Comparison of ENCODE assay signal across 21 cellular contexts in the genomic region with DNA sequence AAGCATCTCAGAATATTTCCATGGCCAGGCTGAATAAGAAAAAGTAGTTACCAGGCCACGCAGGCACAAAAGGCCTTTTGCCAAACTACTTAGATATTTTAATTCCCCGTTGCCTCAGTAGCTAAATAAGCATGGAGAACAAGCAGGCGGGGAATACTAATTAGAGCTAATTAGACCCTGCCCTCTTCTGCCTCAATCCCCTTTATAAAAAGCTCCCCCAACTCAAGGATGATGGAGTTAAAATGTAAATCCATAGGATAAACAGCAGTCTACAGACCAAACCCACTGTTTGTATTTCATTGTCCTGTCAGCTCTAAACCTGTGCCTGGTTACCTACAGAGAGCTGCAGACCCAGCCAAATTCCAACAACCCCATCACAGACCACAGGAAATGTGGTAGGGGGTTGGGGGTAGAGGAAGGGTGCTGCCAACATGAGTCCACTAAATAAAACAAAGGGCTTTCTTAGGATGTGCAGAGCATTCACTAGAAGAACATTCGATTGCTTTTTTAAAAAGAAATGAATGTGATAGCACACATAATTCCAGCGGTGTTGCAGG. TPM values are rescaled to one million over a fixed set of nuclear protein-coding genes. Genes with fewer than 3 reads are reported as not detected.
DNase-seq lines count a peak whose midpoint lies in the region; FAIRE-seq and TF ChIP-seq lines count a peak whose summit lies in the region.
"Had no signal": no experiment of that assay in that cellular context is flagged by ENCODE, and none has a peak within 500 bp of the region (broad histone marks: within the 10 kb centered on the region; RNA-seq: fewer than 3 reads in every experiment).

No MANE protein-coding gene starts in this region.

- H3K4me2 ChIP-seq in keratinocyte (ENCODE audit: control insufficient read depth, extremely low read depth, insufficient read depth, low read depth, low read length), result peak overlapping the region; percentile 99

- H3K27me3 ChIP-seq in HUES48 (ENCODE audit: control insufficient read depth, insufficient read depth, low read length), result no peaks in the 10 kb centered on the region
- H3K27me3 ChIP-seq in keratinocyte (ENCODE audit: control insufficient read depth, extremely low read depth, insufficient read depth, low read length), result no peaks in the 10 kb centered on the region
- no peaks in the 10 kb centered on the region for H3K27me3 ChIP-seq in subcutaneous abdominal adipose tissue (ENCODE audit: control insufficient read depth in 5 of 5, insufficient read depth in 4 of 5, low read length in 5 of 5)
- H3K27me3 ChIP-seq: gastrocnemius medialis, suprapubic skin had no signal

- H3K27ac ChIP-seq in HUES48 (ENCODE audit: low read depth, low read length), result peak overlapping the region; percentile 81
- H3K27ac ChIP-seq in keratinocyte (ENCODE audit: control insufficient read depth, insufficient read depth, low read length), result peak overlapping the region; percentile 88
- H3K27ac ChIP-seq in subcutaneous abdominal adipose tissue (ENCODE audit: low read depth, low read length), result peak overlapping the region; percentile 54
- H3K27ac ChIP-seq: gastrocnemius medialis had no signal

- no peaks in the 10 kb centered on the region for H3K9me1 ChIP-seq in keratinocyte (ENCODE audit: control insufficient read depth, extremely low read depth, insufficient read depth, low read length)

- peaks cover 52% of the 10 kb centered on the region for H3K4me1 ChIP-seq in HUES48 (ENCODE audit: control insufficient read depth, insufficient read depth, low read length)
- peaks cover 67% of the 10 kb centered on the region for H3K4me1 ChIP-seq in keratinocyte (ENCODE audit: control insufficient read depth, extremely low read depth, insufficient read depth, low read length)
- peaks cover 12 to 70% (median 64%) of the 10 kb centered on the region in 5 donors for H3K4me1 ChIP-seq in subcutaneous abdominal adipose tissue (ENCODE audit: control insufficient read depth in 5 of 5, insufficient read depth in 5 of 5, low read length in 5 of 5)

- peak overlapping the region; percentile 37; the same call in 1 of the 2 replicates for H3K4me3 ChIP-seq in HUES48 (ENCODE audit: low read depth, low read length)
- H3K4me3 ChIP-seq in keratinocyte (ENCODE audit: control insufficient read depth in 2 of 3, extremely low read depth in 1 of 3, insufficient read depth in 2 of 3, low read depth in 1 of 3, low read length in 3 of 3), result no peak overlapping the region
- no peak overlapping the region for H3K4me3 ChIP-seq in subcutaneous abdominal adipose tissue (ENCODE audit: low read depth in 1 of 5, low read length in 5 of 5)
- H3K4me3 ChIP-seq: gastrocnemius medialis, suprapubic skin had no signal

- no peak for FAIRE-seq in keratinocyte (lab: Jason Lieb, UNC)

- peaks cover 5% of the 10 kb centered on the region; the same call in 1 of the 2 replicates for H3K36me3 ChIP-seq in HUES48 (ENCODE audit: control insufficient read depth, insufficient read depth, low read length)
- H3K36me3 ChIP-seq in keratinocyte (ENCODE audit: control insufficient read depth in 2 of 2, extremely low read depth in 1 of 2, insufficient read depth in 2 of 2, low read length in 2 of 2), result peaks cover 0 to 12% of the 10 kb centered on the region in 2 experiments
- peaks cover 0 to 5% (median 0%) of the 10 kb centered on the region in 5 donors for H3K36me3 ChIP-seq in subcutaneous abdominal adipose tissue (ENCODE audit: control insufficient read depth in 5 of 5, insufficient read depth in 5 of 5, low read length in 5 of 5)
- H3K36me3 ChIP-seq: gastrocnemius medialis, suprapubic skin had no signal

- H3K9ac ChIP-seq in HUES48 (ENCODE audit: low read depth, low read length) (peak overlapping the region; percentile 34; the same call in 1 of the 2 replicates), keratinocyte (ENCODE audit: control insufficient read depth, extremely low read depth, insufficient read depth, low read length) (no peak overlapping the region), subcutaneous abdominal adipose tissue (ENCODE audit: low read length in 5 of 5) (no peak overlapping the region)

- dilution Hi-C loops in keratinocyte (cut with MboI; ENCODE audit: extremely low pct_ligation_motif_present, low sequenced_read_pairs), result no loop called here

- DNase-seq in astrocyte of the hippocampus (ENCODE audit: low read depth, low spot score) (peak; percentile 47), keratinocyte (ENCODE audit: low read depth, low spot score) (no peak), NCI-H1436 treated with DMSO at 0.1 percent for 48 hours (lab: John Stamatoyannopoulos, UW) (no peak), SKM-1 treated with dmso at 0.1 percent for 144 hours (lab: John Stamatoyannopoulos, UW; ENCODE audit: unreplicated experiment) (no peak), GM19240 (ENCODE audit: insufficient read length, low spot score) (no peak)
- no peak for DNase-seq in stimulated activated CD4-positive, alpha-beta T cell treated with anti-CD3 and anti-CD28 coated beads, Interleukin-1b, Interleukin-23, amount 100 ng/mL, for 48 hours
- DNase-seq: activated CD4-positive, alpha-beta T cell treated with anti-CD3 and anti-CD28 coated beads, Interleukin-2, amount 50 U/mL, for 1 hour; activated T-cell treated with anti-CD3 and anti-CD28 coated beads, Interleukin-2, amount 50 U/mL, for 1 hour; central memory CD4-positive, alpha-beta T cell; DMS 273 treated with DMSO at 0.1 percent for 48 hours; gastrocnemius medialis; immature natural killer cell; NCI-H2081; NCI-H524; stimulated activated CD4-positive, alpha-beta T cell treated with anti-CD3 and anti-CD28 coated beads, Interleukin-4, amount 100 ng/mL, for 24 hours; stimulated activated CD8-positive, alpha-beta memory T cell treated with anti-CD3 and anti-CD28 coated beads, Interleukin-4, amount 100 ng/mL, for 48 hours had no signal

- no peak for TF ChIP-seq CTCF in keratinocyte (optimal IDR thresholded peaks at IDR 0.05 in 1 of 3, IDR thresholded peaks at IDR 0.05 in 1 of 3, conservative IDR thresholded peaks at IDR 0.05 in 1 of 3; ENCODE audit: extremely low read depth in 1 of 3, insufficient read depth in 2 of 3, low read length in 3 of 3)

- no peaks in the 10 kb centered on the region for H4K20me1 ChIP-seq in keratinocyte (ENCODE audit: control insufficient read depth, extremely low read depth, insufficient read depth, low read length)

- H3K9me3 ChIP-seq in HUES48 (ENCODE audit: control insufficient read depth, insufficient read depth, low read length) (no peaks in the 10 kb centered on the region), keratinocyte (ENCODE audit: control insufficient read depth, low read depth, low read length) (no peaks in the 10 kb centered on the region), subcutaneous abdominal adipose tissue (ENCODE audit: control insufficient read depth in 5 of 5, low read length in 5 of 5) (no peaks in the 10 kb centered on the region)
- H3K9me3 ChIP-seq: gastrocnemius medialis, suprapubic skin had no signal

- H2AFZ ChIP-seq in keratinocyte (ENCODE audit: control insufficient read depth, low read length), result no peak overlapping the region

- H3K79me2 ChIP-seq in keratinocyte (ENCODE audit: control insufficient read depth, insufficient read depth, low read length), result peaks cover 58% of the 10 kb centered on the region

RNA-seq across cellular contexts. Expression of a gene that starts 3.9 kb away (rescaled TPM):
- polyA plus RNA-seq in keratinocyte, result 136 to 145 TPM (median 136 TPM) in 3 replicates
- polyA plus RNA-seq in keratinocyte (2011; ENCODE audit: low read depth), result 12.3 TPM
- 85.2 and 104 TPM in 2 replicates for polyA plus RNA-seq in keratinocyte (2011; cell fraction: cytosol; rRNA removed)
- polyA plus RNA-seq in keratinocyte (2011; cell fraction: nucleus; rRNA removed), result 199 and 267 TPM in 2 replicates
- 40.3 and 177 TPM in 2 replicates for polyA plus RNA-seq in keratinocyte (2012; ENCODE audit: low replicate concordance)
- 221 to 368 TPM (median 229 TPM) in 3 replicates for polyA minus RNA-seq in keratinocyte
- polyA minus RNA-seq in keratinocyte (2011; cell fraction: cytosol; rRNA and poly(A)+ RNA removed), result 124 TPM
- 284 and 412 TPM in 2 replicates for polyA minus RNA-seq in keratinocyte (2011; cell fraction: nucleus; rRNA and poly(A)+ RNA removed)

RNA-seq across cellular contexts. Expression of a gene that starts 51.3 kb away (rescaled TPM):
- polyA plus RNA-seq in keratinocyte, result not detected in 3 replicates
- not detected for polyA plus RNA-seq in keratinocyte (2011; ENCODE audit: low read depth)
- polyA plus RNA-seq in keratinocyte (2011; cell fraction: cytosol; rRNA removed), result not detected in 2 replicates
- not detected in 2 replicates for polyA plus RNA-seq in keratinocyte (2011; cell fraction: nucleus; rRNA removed)
- polyA plus RNA-seq in keratinocyte (2012; ENCODE audit: low replicate concordance), result not detected in 2 replicates
- polyA minus RNA-seq in keratinocyte, result not detected in 3 replicates
- polyA minus RNA-seq in keratinocyte (2011; cell fraction: cytosol; rRNA and poly(A)+ RNA removed), result not detected
- polyA minus RNA-seq in keratinocyte (2011; cell fraction: nucleus; rRNA and poly(A)+ RNA removed), result not detected in 2 replicates
- polyA plus RNA-seq: BJ, IgD-negative memory B cell, immature natural killer cell had no signal
